16 cellular contexts compared by ENCODE assay signal in the genomic region with DNA sequence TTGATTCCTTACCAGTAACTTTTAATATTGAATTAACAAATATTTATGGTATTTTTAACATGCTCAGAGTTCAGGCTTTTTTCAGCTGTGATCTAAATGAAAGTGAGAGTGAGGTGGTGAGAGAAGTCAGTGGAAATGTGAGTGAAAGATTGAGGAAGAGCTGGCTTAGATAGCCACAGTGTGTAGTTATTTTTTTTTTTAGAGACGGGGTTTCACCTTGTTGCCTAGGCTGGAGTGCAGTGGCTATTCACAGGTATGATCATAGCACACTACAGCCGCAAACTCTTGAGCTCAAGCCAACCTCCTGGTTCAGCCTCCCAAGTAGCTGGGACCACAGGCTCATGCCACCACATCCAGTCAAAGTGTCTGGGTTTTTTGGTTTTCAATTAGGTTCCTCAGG. TPM values are rescaled to one million over a fixed set of nuclear protein-coding genes. Genes with fewer than 3 reads are reported as not detected.
A peak's percentile ranks its signal among the peaks of the same experiment; 100 is the strongest.
DNase-seq lines count a peak whose midpoint lies in the region; ATAC-seq, FAIRE-seq and TF ChIP-seq lines count a peak whose summit lies in the region.
"Had no signal": no experiment of that assay in that cellular context is flagged by ENCODE, and none has a peak within 500 bp of the region (broad histone marks: within the 10 kb centered on the region; RNA-seq: fewer than 3 reads in every experiment).

No MANE protein-coding gene starts in this region.

- ATAC-seq in GM18517 (IDR thresholded peaks at IDR 0.05; ENCODE audit: unreplicated experiment) (peak; percentile 83), GM21423 (IDR thresholded peaks at IDR 0.05; ENCODE audit: unreplicated experiment) (peak; percentile 96), HG03108 (IDR thresholded peaks at IDR 0.05; ENCODE audit: unreplicated experiment) (peak; percentile 84), GM12878 (peak; percentile 96)

- FAIRE-seq in GM12878 (lab: Jason Lieb, UNC), result peak; percentile 91

- CTCF ChIA-PET in GM12878 (lab: Yijun Ruan, JAX) (interaction anchor here (0.6 to 1.3 kb wide), 2 partner anchors 11 to 125 kb away, joined by 3 to 8 read pairs; partner anchors contain the start of gene RNF11), mammary epithelial cell (lab: Charles Lee; ENCODE audit: low non-redundant PET) (interaction anchor here (0.7 kb wide), 1 partner anchor 29 kb away, joined by 14 read pairs; no protein-coding TSS in a partner anchor)
- CTCF ChIA-PET in CD4-positive, alpha-beta memory T cell (lab: Charles Lee; ENCODE audit: partially characterized antibody), result interaction anchor here (0.8 to 1.3 kb wide), 2 partner anchors 14 to 56 kb away, joined by 3 read pairs; no protein-coding TSS in a partner anchor

- H3K27ac Mint-ChIP-seq in CD4-positive, alpha-beta memory T cell, result no peak overlapping the region
- H3K27ac Mint-ChIP-seq: activated T-helper 2 cell treated with anti-CD3 and anti-CD28 coated beads, Interferon-gamma antibody, Interleukin-2, Interleukin-4, amounts not matched to agents 10 μg/mL and 5 μg/mL and 100 μg/mL, durations not matched to agents 14 hours and 24 hours and 36 hours had no signal

- intact Hi-C loops in GM12878 (cut with micrococcal nuclease; ENCODE audit: unreplicated experiment), result no loop called here
- intact Hi-C loops in CD4-positive, alpha-beta memory T cell (cut with micrococcal nuclease), result no loop called here
- intact Hi-C loops in mammary epithelial cell (cut with micrococcal nuclease), result no loop called here

- BruUV-seq in GM12878 (replicated peaks; lab: Mats Ljungman, UMichigan), result no TSS peak
- no TSS peak for BruUV-seq in mammary epithelial cell (replicated peaks; lab: Mats Ljungman, UMichigan)

- no peak for TF ChIP-seq RAD21 in GM12878 (IDR thresholded peaks at IDR 0.05; ENCODE audit: insufficient read depth, low read depth, low read length)

- peak overlapping the region; percentile 2 for H3K4me2 ChIP-seq in GM12878 (ENCODE audit: control insufficient read depth, insufficient read depth)
- H3K4me2 ChIP-seq in mammary epithelial cell (ENCODE audit: insufficient read depth, low read depth, low read length), result no peak overlapping the region

- dilution Hi-C loops in mammary epithelial cell (cut with HindIII; ENCODE audit: low sequenced_read_pairs), result no loop called here

- no peaks in the 10 kb centered on the region for H4K20me1 ChIP-seq in GM12878 (ENCODE audit: control insufficient read depth, insufficient read depth)
- peaks cover 4% of the 10 kb centered on the region for H4K20me1 ChIP-seq in mammary epithelial cell (ENCODE audit: insufficient read depth, low read length)

- peaks cover 32% of the 10 kb centered on the region for H3K79me2 ChIP-seq in GM12878 (ENCODE audit: control insufficient read depth, insufficient read depth, low read length)
- peaks cover 98% of the 10 kb centered on the region for H3K79me2 ChIP-seq in mammary epithelial cell (ENCODE audit: insufficient read depth, low read length)

- H3K36me3 Mint-ChIP-seq in CD4-positive, alpha-beta memory T cell, result peaks cover 7 to 8% of the 10 kb centered on the region in 2 donors
- H3K36me3 Mint-ChIP-seq: CD4-positive, CD25-positive, alpha-beta regulatory T cell had no signal

- H3K4me1 ChIP-seq in GM12878 (ENCODE audit: control insufficient read depth, insufficient read depth, low read length), result peaks cover 23% of the 10 kb centered on the region
- peaks cover 26% of the 10 kb centered on the region for H3K4me1 ChIP-seq in CD4-positive, alpha-beta memory T cell (ENCODE audit: insufficient read depth, low read length)
- H3K4me1 ChIP-seq in mammary epithelial cell (ENCODE audit: insufficient read depth, low read length), result no peaks in the 10 kb centered on the region

- H3K27ac ChIP-seq in GM12878 (ENCODE audit: control insufficient read depth, insufficient read depth) (peak overlapping the region; percentile 37), mammary epithelial cell (ENCODE audit: insufficient read depth, low read depth, low read length) (no peak overlapping the region)
- no peak overlapping the region for H3K27ac ChIP-seq in CD4-positive, alpha-beta memory T cell (ENCODE audit: low read depth, low read length)
- H3K27ac ChIP-seq: esophagus squamous epithelium, sigmoid colon, uterus, VCaP had no signal

- H3K27me3 Mint-ChIP-seq in CD4-positive, alpha-beta memory T cell, result no peaks in the 10 kb centered on the region
- H3K27me3 Mint-ChIP-seq: CD4-positive, CD25-positive, alpha-beta regulatory T cell; central memory CD8-positive, alpha-beta T cell had no signal

- TF ChIP-seq CTCF in GM12878 (IDR thresholded peaks at IDR 0.05 in 2 of 3, conservative IDR thresholded peaks at IDR 0.05 in 1 of 3; ENCODE audit: control insufficient read depth in 2 of 3, extremely low read depth in 1 of 3, insufficient read depth in 1 of 3, low read depth in 3 of 3, low read length in 3 of 3) (no peak), mammary epithelial cell (conservative IDR thresholded peaks at IDR 0.05 in 1 of 2, IDR thresholded peaks at IDR 0.05 in 1 of 2; ENCODE audit: extremely low read depth in 1 of 2, insufficient read depth in 1 of 2, low read depth in 1 of 2, low read length in 2 of 2) (no peak)

- H3K36me3 ChIP-seq in GM12878 (ENCODE audit: control insufficient read depth in 2 of 2, insufficient read depth in 2 of 2, low read length in 1 of 2), result no peaks in the 10 kb centered on the region; a peak in 1 of 4 replicates
- no peaks in the 10 kb centered on the region for H3K36me3 ChIP-seq in CD4-positive, alpha-beta memory T cell (ENCODE audit: insufficient read depth, low read length)
- no peaks in the 10 kb centered on the region for H3K36me3 ChIP-seq in mammary epithelial cell (ENCODE audit: insufficient read depth, low read length)
- H3K36me3 ChIP-seq: sigmoid colon, uterus had no signal

- H3K9me3 ChIP-seq in GM12878 (replicated peaks; ENCODE audit: control insufficient read depth, insufficient read depth, low read length) (no peaks in the 10 kb centered on the region; the same call in 2 of the 3 replicates), mammary epithelial cell (replicated peaks; ENCODE audit: insufficient read depth, low read length) (no peaks in the 10 kb centered on the region)
- no peaks in the 10 kb centered on the region for H3K9me3 ChIP-seq in CD4-positive, alpha-beta memory T cell (ENCODE audit: control insufficient read depth in 1 of 2, low read length in 2 of 2)
- H3K9me3 ChIP-seq: esophagus squamous epithelium, sigmoid colon, uterus had no signal

- POLR2A ChIA-PET in GM12878 (lab: Charles Lee), result interaction anchor here (0.7 to 1.8 kb wide), 8 partner anchors 8 to 578 kb away, joined by 3 to 7 read pairs (median 4); no protein-coding TSS in a partner anchor
- POLR2A ChIA-PET in CD4-positive, alpha-beta memory T cell (lab: Charles Lee; ENCODE audit: partially characterized antibody), result interaction anchor here (1.6 kb wide), 1 partner anchor 11 kb away, joined by 5 read pairs; the partner anchor contains the start of gene RNF11

- TF ChIP-seq EP300 in GM12878 (IDR thresholded peaks at IDR 0.05; ENCODE audit: borderline replicate concordance in 1 of 2, control insufficient read depth in 1 of 2, low read depth in 2 of 2, low read length in 2 of 2), result peak; percentile 18 to 48; a peak in 2 of 4 replicates

- H3K4me3 ChIP-seq in GM12878, result no peak overlapping the region
- no peak overlapping the region for H3K4me3 ChIP-seq in CD4-positive, alpha-beta memory T cell (ENCODE audit: low read length in 2 of 2)
- no peak overlapping the region for H3K4me3 ChIP-seq in mammary epithelial cell (replicated peaks in 1 of 3; ENCODE audit: insufficient read depth in 1 of 3, low read depth in 2 of 3, low read length in 3 of 3)
- H3K4me3 ChIP-seq: esophagus squamous epithelium, sigmoid colon, uterus had no signal

- H2AFZ ChIP-seq in GM12878 (ENCODE audit: control insufficient read depth, low read depth, low read length) (no peak overlapping the region), mammary epithelial cell (ENCODE audit: low read depth, low read length) (no peak overlapping the region)

- H3K27me3 ChIP-seq in GM12878 (replicated peaks in 1 of 2; ENCODE audit: control insufficient read depth in 2 of 2, insufficient read depth in 2 of 2, low read length in 1 of 2) (no peaks in the 10 kb centered on the region), mammary epithelial cell (ENCODE audit: insufficient read depth, low read length) (no peaks in the 10 kb centered on the region)
- no peaks in the 10 kb centered on the region for H3K27me3 ChIP-seq in CD4-positive, alpha-beta memory T cell (ENCODE audit: insufficient read depth, low read length)
- H3K27me3 ChIP-seq: esophagus squamous epithelium, sigmoid colon, uterus had no signal

- H3K9me3 Mint-ChIP-seq in CD4-positive, alpha-beta memory T cell, result no peaks in the 10 kb centered on the region
- H3K9me3 Mint-ChIP-seq: activated T-helper 2 cell treated with anti-CD3 and anti-CD28 coated beads, Interferon-gamma antibody, Interleukin-2, Interleukin-4, amounts not matched to agents 10 μg/mL and 5 μg/mL and 100 μg/mL, durations not matched to agents 14 hours and 24 hours and 36 hours; central memory CD8-positive, alpha-beta T cell had no signal

- RAD21 ChIA-PET in GM12878 (lab: Charles Lee; ENCODE audit: unreplicated experiment), result interaction anchor here (0.6 to 1.8 kb wide), 8 partner anchors 8 to 50 kb away, joined by 3 to 11 read pairs (median 4); partner anchors contain the start of gene RNF11

- TF ChIP-seq POLR2A in GM12878 (IDR thresholded peaks at IDR 0.05; ENCODE audit: low read depth, low read length), result no peak

- H3K4me3 Mint-ChIP-seq in CD4-positive, alpha-beta memory T cell, result no peak overlapping the region
- H3K4me3 Mint-ChIP-seq: central memory CD8-positive, alpha-beta T cell had no signal

- DNase-seq in GM12878 (ENCODE audit: low read depth, low spot score) (no peak), NCI-H2196 treated with DMSO at 0.1 percent for 48 hours (lab: John Stamatoyannopoulos, UW; ENCODE audit: unreplicated experiment) (no peak), SKM-1 (lab: John Stamatoyannopoulos, UW; ENCODE audit: unreplicated experiment) (no peak), mammary epithelial cell (no peak)
- no peak for DNase-seq in CD4-positive, alpha-beta memory T cell
- DNase-seq: CD4-positive, CD25-positive, alpha-beta regulatory T cell; esophagus squamous epithelium; RPMI8226; sigmoid colon; uterus had no signal

- in situ Hi-C loops in GM12878 (cut with MboI), result no loop called here
- in situ Hi-C loops in mammary epithelial cell (cut with MboI; ENCODE audit: low sequenced_read_pairs in 2 of 2), result no loop called here

- H3K9ac ChIP-seq in GM12878 (ENCODE audit: control insufficient read depth, insufficient read depth, low read length), result no peak overlapping the region
- H3K9ac ChIP-seq in mammary epithelial cell (ENCODE audit: insufficient read depth, low read length), result no peak overlapping the region

- 10% methylated on average over 2 of the region's 2 CpGs for WGBS in GM12878 (ENCODE audit: insufficient coverage, insufficient replicate concordance, low lambda C conversion rate, missing lambda C conversion rate)
- WGBS in mammary epithelial cell (ENCODE audit: low coverage, missing lambda C conversion rate), result 50% methylated on average over 2 of the region's 2 CpGs

- SMC1A ChIA-PET in GM12878 (lab: Charles Lee; ENCODE audit: uncharacterized antibody, unreplicated experiment), result interaction anchor here (0.6 to 2.3 kb wide), 15 partner anchors 9 to 882 kb away, joined by 3 to 13 read pairs (median 4); partner anchors contain the start of gene RNF11

- peaks cover 35 to 62% (median 47%) of the 10 kb centered on the region in 4 donors for H3K4me1 Mint-ChIP-seq in CD4-positive, alpha-beta memory T cell

RNA-seq across cellular contexts. Expression of gene RNF11, which starts 10.9 kb away (rescaled TPM):
- total RNA-seq in GM12878 (2013; cell fraction: nucleolus; rRNA removed), result 17.8 and 18.0 TPM in 2 replicates
- total RNA-seq in GM12878 (2014; rRNA removed) (36.6 and 42.0 TPM in 2 replicates), GM12878 (2014; rRNA removed; fragmentation: Illumina TruSeq; extraction: Trizol) (34.9 and 35.4 TPM in 2 replicates), GM12878 (2021) (29.8 and 32.1 TPM in 2 replicates), mammary epithelial cell (10 to 100 TPM; 82.7 to 92.0 TPM)
- 17.2 TPM for polyA plus RNA-seq in GM12878 (2011; ENCODE audit: low read depth)
- polyA plus RNA-seq in GM12878 (2011; rRNA removed) (37.5 and 44.2 TPM in 2 replicates), GM12878 (2014; fragmentation: Illumina TruSeq; extraction: Trizol) (40.1 and 43.6 TPM in 2 replicates), GM12878 (2014; fragmentation: Nextera tagmentation; extraction: Ambion mirVana) (10 to 100 TPM in 1 of 2 experiments, 1 to 10 TPM in 1; 9.5 to 14.5 TPM), GM12878 (2014; rRNA removed) (34.9 and 35.2 TPM in 2 replicates), GM12878 (2016; fragmentation: Nextera tagmentation; extraction: Ambion mirVana) (10 to 100 TPM; 22.1 to 22.8 TPM), mammary epithelial cell (79.5 TPM)
- polyA plus RNA-seq in GM12878 (2011; cell fraction: cytosol; rRNA removed), result 16.2 and 25.1 TPM in 2 replicates
- polyA plus RNA-seq in GM12878 (2011; cell fraction: nucleus; rRNA removed), result 10.8 and 11.7 TPM in 2 replicates
- 24.6 and 27.9 TPM in 2 replicates for polyA plus RNA-seq in GM12878 (2012)
- polyA minus RNA-seq in GM12878 (2011; rRNA and poly(A)+ RNA removed), result 56.9 and 59.0 TPM in 2 replicates
- polyA minus RNA-seq in GM12878 (2011; cell fraction: cytosol; rRNA and poly(A)+ RNA removed), result 12.0 and 18.6 TPM in 2 replicates
- 3.4 and 5.3 TPM in 2 replicates for polyA minus RNA-seq in GM12878 (2011; cell fraction: nucleus; rRNA and poly(A)+ RNA removed)
- 10 to 100 TPM; 40.8 to 43.4 TPM for total RNA-seq in CD4-positive, alpha-beta memory T cell
- polyA plus RNA-seq in CD4-positive, alpha-beta memory T cell, result 10 to 100 TPM; 37.6 to 50.3 TPM
- 187 TPM for polyA minus RNA-seq in mammary epithelial cell
